In the genomic region with DNA sequence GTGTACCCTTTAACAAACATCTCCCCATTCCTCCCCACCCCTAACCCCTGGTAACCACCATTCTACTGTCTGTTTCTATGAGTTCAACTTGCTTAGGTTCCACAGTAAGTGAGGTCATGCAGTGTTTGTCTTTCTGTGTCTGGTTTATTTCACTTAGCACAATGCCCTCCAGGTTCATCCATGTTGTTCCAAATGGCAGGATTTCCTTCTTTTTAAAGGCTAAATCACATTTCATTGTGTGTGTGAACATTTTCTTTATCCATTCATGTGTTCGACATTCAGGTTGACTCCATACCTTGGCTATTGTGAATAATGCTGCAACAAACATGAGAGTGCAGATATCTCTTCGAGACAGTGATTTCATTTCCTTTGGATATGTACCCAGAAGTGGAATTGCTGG, we compare ENCODE assay signal across 14 cellular contexts.
DNase-seq lines count a peak whose midpoint lies in the region; ATAC-seq, FAIRE-seq and TF ChIP-seq lines count a peak whose summit lies in the region.
"Had no signal": no experiment of that assay in that cellular context is flagged by ENCODE, and none has a peak within 500 bp of the region (broad histone marks: within the 10 kb centered on the region; RNA-seq: fewer than 3 reads in every experiment).

No MANE protein-coding gene starts in this region.

- no peaks in the 10 kb centered on the region for H3K23me2 ChIP-seq in H1 (ENCODE audit: low read depth, low read length)

- no peak overlapping the region for H3K56ac ChIP-seq in H1 (replicated peaks; ENCODE audit: insufficient read length, low read depth, low read length)

- H4K8ac ChIP-seq in H1 (ENCODE audit: extremely low read depth, insufficient read depth, low read length) (no peak overlapping the region), mesenchymal stem cell (ENCODE audit: low read length) (no peak overlapping the region)

- no peak overlapping the region for H3K4ac ChIP-seq in H1 (replicated peaks; ENCODE audit: insufficient read length, low read depth, low read length)
- no peak overlapping the region for H3K4ac ChIP-seq in mesenchymal stem cell (ENCODE audit: low read depth in 1 of 2, low read length in 2 of 2)

- in situ Hi-C loops in HepG2 (cut with HindIII; ENCODE audit: extremely low pct_ligation_motif_present, low pct_unique_long_range_greater_than_20kb), result no loop called here

- H2BK5ac ChIP-seq in H1 (ENCODE audit: low read depth, low read length), result no peak overlapping the region
- no peak overlapping the region for H2BK5ac ChIP-seq in mesenchymal stem cell (ENCODE audit: low read depth, low read length, poor library complexity, severe bottlenecking)

- H2AK5ac ChIP-seq in H1 (ENCODE audit: low read depth, low read length) (no peak overlapping the region), mesenchymal stem cell (ENCODE audit: low read length, severe bottlenecking) (no peak overlapping the region)

- no peaks in the 10 kb centered on the region for H3K9me3 Mint-ChIP-seq in activated CD4-positive, alpha-beta memory T cell treated with anti-CD3 and anti-CD28 coated beads for 36 hours

- no peaks in the 10 kb centered on the region for H3K4me1 Mint-ChIP-seq in activated CD4-positive, alpha-beta memory T cell treated with anti-CD3 and anti-CD28 coated beads for 36 hours (ENCODE audit: low read depth)
- H3K4me1 Mint-ChIP-seq: CD8-positive, alpha-beta memory T cell had no signal

- H3K36me3 ChIP-seq in HepG2 (replicated peaks in 1 of 2; ENCODE audit: control insufficient read depth in 1 of 2, insufficient read depth in 2 of 2, low read length in 2 of 2) (peaks cover 11 to 53% of the 10 kb centered on the region in 2 experiments), right lobe of liver (peaks cover 0 to 11% (median 4%) of the 10 kb centered on the region in 4 donors), H1 (ENCODE audit: control insufficient read depth in 2 of 4, insufficient read depth in 4 of 4, low read length in 3 of 4) (peaks cover 0 to 41% (median 11%) of the 10 kb centered on the region in 4 experiments; a peak in 6 of 8 replicates), mesenchymal stem cell (ENCODE audit: control insufficient read depth in 1 of 2, insufficient read depth in 2 of 2, low read depth in 1 of 2, low read length in 2 of 2) (peaks cover 3 to 74% of the 10 kb centered on the region in 2 experiments)
- H3K36me3 ChIP-seq: BLaER1 had no signal

- FAIRE-seq in HepG2 (lab: Jason Lieb, UNC), result no peak
- FAIRE-seq in H1 (lab: Jason Lieb, UNC), result peak; percentile 28
- peak; percentile 83 for FAIRE-seq in urothelium cell line (lab: Jason Lieb, UNC)
- FAIRE-seq: H54 had no signal

- DNase-seq in HepG2 (ENCODE audit: low spot score) (no peak), right lobe of liver (no peak), H1 (ENCODE audit: low read depth in 1 of 2, low spot score in 2 of 2) (no peak), mesenchymal stem cell (peak; percentile 16), urothelium cell line (ENCODE audit: low spot score) (no peak)
- DNase-seq in activated CD4-positive, alpha-beta memory T cell treated with anti-CD3 and anti-CD28 coated beads for 36 hours, result no peak
- no peak for DNase-seq in activated CD4-positive, alpha-beta T cell treated with anti-CD3 and anti-CD28 coated beads, Interleukin-2, amount 50 U/mL, for 4 hours
- DNase-seq in activated effector memory CD4-positive, alpha-beta T cell treated with anti-CD3 and anti-CD28 coated beads, Interleukin-2, amount 50 U/mL, for 16 hours, result no peak
- DNase-seq: 8988T; AML-193; Caco-2; CD8-positive, alpha-beta memory T cell had no signal

- BruUV-seq in HepG2 (replicated peaks; lab: Mats Ljungman, UMichigan), result no TSS peak

- no peak for ATAC-seq in HepG2
- ATAC-seq in right lobe of liver, result no peak

- 92% methylated on average over 2 of the region's 2 CpGs for WGBS in HepG2 (ENCODE audit: low lambda C conversion rate)
- 87% methylated on average over 2 of the region's 2 CpGs for WGBS in right lobe of liver (ENCODE audit: insufficient coverage, low coverage, low lambda C conversion rate, missing lambda C conversion rate)
- WGBS in H1 (ENCODE audit: extremely low coverage in 1 of 2, insufficient coverage in 1 of 2, insufficient read length in 1 of 2, insufficient replicate concordance in 2 of 2, low coverage in 1 of 2, low lambda C conversion rate in 2 of 2, missing lambda C conversion rate in 1 of 2), 2 experiments, result 92% methylated on average over 2 of the region's 2 CpGs; no CpG with 5 or more reads in 1 of the 2 experiments
- 96% methylated on average over 2 of the region's 2 CpGs for whole genome bisulfite sequencing in mesenchymal stem cell

- H2BK15ac ChIP-seq in H1 (ENCODE audit: low read length) (no peak overlapping the region), mesenchymal stem cell (ENCODE audit: low read depth, poor library complexity, severe bottlenecking) (no peak overlapping the region)

- H3K18ac ChIP-seq in H1 (ENCODE audit: extremely low read depth, low read length) (no peak overlapping the region), mesenchymal stem cell (ENCODE audit: low read depth in 1 of 2, low read length in 2 of 2) (no peak overlapping the region)

- POLR2A ChIA-PET in HepG2 (lab: Yijun Ruan, JAX), result no interaction called here
- POLR2A ChIA-PET in H1 (lab: Charles Lee; ENCODE audit: partially characterized antibody), result no interaction called here
- POLR2A ChIA-PET in activated CD4-positive, alpha-beta memory T cell treated with anti-CD3 and anti-CD28 coated beads for 36 hours (lab: Charles Lee), result no interaction called here

- no peaks in the 10 kb centered on the region; the same call in 1 of the 2 replicates for H3K79me1 ChIP-seq in H1 (ENCODE audit: low read depth, low read length)
- H3K79me1 ChIP-seq in mesenchymal stem cell (replicated peaks; ENCODE audit: low read length, poor library complexity, severe bottlenecking), result peaks cover 20% of the 10 kb centered on the region

- intact Hi-C loops in HepG2 (cut with micrococcal nuclease; ENCODE audit: unreplicated experiment), result no loop called here
- intact Hi-C loops in right lobe of liver (cut with DNase I), result no loop called here
- intact Hi-C loops in activated CD4-positive, alpha-beta memory T cell treated with anti-CD3 and anti-CD28 coated beads for 36 hours (cut with micrococcal nuclease), result no loop called here

- no peak overlapping the region for H3K23ac ChIP-seq in H1 (ENCODE audit: insufficient read length)
- H3K23ac ChIP-seq in mesenchymal stem cell (ENCODE audit: low read length in 2 of 2), result no peak overlapping the region

- H3K79me2 ChIP-seq in HepG2 (ENCODE audit: insufficient read depth, low read length) (no peaks in the 10 kb centered on the region), H1 (ENCODE audit: control insufficient read depth in 1 of 2, insufficient read depth in 2 of 2, low read length in 2 of 2) (peaks cover 0 to 37% of the 10 kb centered on the region in 2 experiments; a peak in 2 of 4 replicates)

- TF ChIP-seq EP300 in HepG2 (IDR thresholded peaks at IDR 0.05; ENCODE audit: low read depth in 2 of 2, low read length in 2 of 2) (no peak), HepG2 (CRISPR knock-in tag; IDR thresholded peaks at IDR 0.05; ENCODE audit: borderline replicate concordance) (no peak), H1 (IDR thresholded peaks at IDR 0.05; ENCODE audit: borderline replicate concordance in 1 of 2, low read depth in 2 of 2, low read length in 2 of 2) (no peak)

- H2BK20ac ChIP-seq in H1 (ENCODE audit: low read length), result no peak overlapping the region

- TF ChIP-seq CTCF in HepG2 (CRISPR knock-in tag; IDR thresholded peaks at IDR 0.05), result no peak
- no peak for TF ChIP-seq CTCF in right lobe of liver (IDR thresholded peaks at IDR 0.05)
- no peak for TF ChIP-seq CTCF in H1 (IDR thresholded peaks at IDR 0.05; ENCODE audit: control extremely low read depth in 1 of 3, insufficient read depth in 1 of 3, low read depth in 1 of 3, low read length in 3 of 3)

- H3K27ac Mint-ChIP-seq in activated CD4-positive, alpha-beta memory T cell treated with anti-CD3 and anti-CD28 coated beads for 36 hours, result no peak overlapping the region
- H3K27ac Mint-ChIP-seq: CD8-positive, alpha-beta memory T cell had no signal

- H2BK120ac ChIP-seq in H1 (replicated peaks; ENCODE audit: low read depth, low read length), result no peak overlapping the region
- H2BK120ac ChIP-seq in mesenchymal stem cell (ENCODE audit: low read depth, low read length), result no peak overlapping the region

- H3K27me3 Mint-ChIP-seq in activated CD4-positive, alpha-beta memory T cell treated with anti-CD3 and anti-CD28 coated beads for 36 hours, result peaks cover 9% of the 10 kb centered on the region

- CTCF ChIA-PET in HepG2 (lab: Yijun Ruan, JAX; ENCODE audit: low intra/inter-chr PET ratio, low total read pairs), result no interaction called here
- CTCF ChIA-PET in H1 (lab: Charles Lee; ENCODE audit: partially characterized antibody), result no interaction called here
- CTCF ChIA-PET in activated CD4-positive, alpha-beta memory T cell treated with anti-CD3 and anti-CD28 coated beads for 36 hours (lab: Charles Lee), result no interaction called here

- H3K4me2 ChIP-seq in HepG2 (ENCODE audit: low read depth, low read length) (no peak overlapping the region), H1 (ENCODE audit: insufficient read depth in 1 of 2, low read depth in 2 of 2, low read length in 2 of 2) (no peak overlapping the region), mesenchymal stem cell (ENCODE audit: low read length, poor library complexity, severe bottlenecking) (no peak overlapping the region)
- H3K4me2 ChIP-seq: BLaER1 had no signal

- no peak overlapping the region for H4K5ac ChIP-seq in H1 (ENCODE audit: insufficient read length, low read depth, low read length)

- no peak overlapping the region for H2AFZ ChIP-seq in HepG2 (ENCODE audit: low read length)
- no peak overlapping the region for H2AFZ ChIP-seq in H1 (ENCODE audit: low read length)
- H2AFZ ChIP-seq in mesenchymal stem cell (ENCODE audit: low read depth, low read length), result no peak overlapping the region

- H4K20me1 ChIP-seq in HepG2 (ENCODE audit: insufficient read depth, low read length) (no peaks in the 10 kb centered on the region), H1 (replicated peaks in 1 of 2; ENCODE audit: control insufficient read depth in 1 of 2, insufficient read depth in 2 of 2, low read length in 2 of 2) (peaks cover 0 to 3% of the 10 kb centered on the region in 2 experiments)
- H4K20me1 ChIP-seq: BLaER1 had no signal

- TF ChIP-seq POLR2A in HepG2 (IDR thresholded peaks at IDR 0.05; ENCODE audit: insufficient read depth in 1 of 2, low read depth in 2 of 2, low read length in 2 of 2) (no peak), right lobe of liver (IDR thresholded peaks at IDR 0.05) (no peak), H1 (IDR thresholded peaks at IDR 0.05; ENCODE audit: control extremely low read depth in 1 of 2, low read depth in 2 of 2, low read length in 2 of 2) (no peak)

- H3K27me3 ChIP-seq in HepG2 (ENCODE audit: control insufficient read depth in 1 of 2, insufficient read depth in 2 of 2, low read length in 2 of 2), result no peaks in the 10 kb centered on the region
- no peaks in the 10 kb centered on the region for H3K27me3 ChIP-seq in right lobe of liver
- no peaks in the 10 kb centered on the region for H3K27me3 ChIP-seq in H1 (replicated peaks in 1 of 4; ENCODE audit: control insufficient read depth in 3 of 4, extremely low read depth in 1 of 4, insufficient read depth in 3 of 4, low read length in 3 of 4)
- H3K27me3 ChIP-seq in mesenchymal stem cell (ENCODE audit: control insufficient read depth in 1 of 2, insufficient read depth in 1 of 2, low read length in 2 of 2), result no peaks in the 10 kb centered on the region

- no peaks in the 10 kb centered on the region for H3K36me3 Mint-ChIP-seq in activated CD4-positive, alpha-beta memory T cell treated with anti-CD3 and anti-CD28 coated beads for 36 hours
- H3K36me3 Mint-ChIP-seq: CD8-positive, alpha-beta memory T cell had no signal

- no peak overlapping the region for H3K4me3 Mint-ChIP-seq in activated CD4-positive, alpha-beta memory T cell treated with anti-CD3 and anti-CD28 coated beads for 36 hours
- H3K4me3 Mint-ChIP-seq: CD8-positive, alpha-beta memory T cell had no signal

- H3K4me3 ChIP-seq in HepG2 (replicated peaks in 1 of 3; ENCODE audit: insufficient read depth in 1 of 3, low read depth in 2 of 3, low read length in 3 of 3) (no peak overlapping the region), right lobe of liver (no peak overlapping the region), H1 (ENCODE audit: extremely low read depth in 1 of 4, insufficient read depth in 2 of 4, low read depth in 3 of 4, low read length in 4 of 4) (no peak overlapping the region), mesenchymal stem cell (ENCODE audit: insufficient read depth in 1 of 2, low read depth in 1 of 2, low read length in 2 of 2) (no peak overlapping the region)
- H3K4me3 ChIP-seq: BLaER1 had no signal

- H2BK12ac ChIP-seq in H1 (ENCODE audit: low read depth, low read length) (no peak overlapping the region), mesenchymal stem cell (ENCODE audit: low read length in 2 of 2) (no peak overlapping the region)

- no peak overlapping the region for H4K91ac ChIP-seq in H1 (replicated peaks; ENCODE audit: insufficient read length, low read length)
- no peak overlapping the region for H4K91ac ChIP-seq in mesenchymal stem cell (ENCODE audit: low read length)

- TF ChIP-seq RAD21 in HepG2 (CRISPR knock-in tag; IDR thresholded peaks at IDR 0.05) (no peak), H1 (IDR thresholded peaks at IDR 0.05 in 1 of 2, conservative IDR thresholded peaks at IDR 0.05 in 1 of 2; ENCODE audit: low read depth in 2 of 2, low read length in 2 of 2) (no peak)

- H3K4me1 ChIP-seq in HepG2 (ENCODE audit: insufficient read depth, low read length), result no peaks in the 10 kb centered on the region
- H3K4me1 ChIP-seq in right lobe of liver, result peaks cover 0 to 33% (median 8%) of the 10 kb centered on the region in 4 donors
- H3K4me1 ChIP-seq in H1 (replicated peaks in 1 of 4; ENCODE audit: control insufficient read depth in 3 of 4, insufficient read depth in 4 of 4, low read length in 3 of 4), result peaks cover 0 to 14% (median 1%) of the 10 kb centered on the region in 4 experiments; a peak in 4 of 7 replicates
- no peaks in the 10 kb centered on the region for H3K4me1 ChIP-seq in mesenchymal stem cell (ENCODE audit: control insufficient read depth, insufficient read depth, low read depth, low read length)
- H3K4me1 ChIP-seq: Caco-2 had no signal

- no peaks in the 10 kb centered on the region for H3K9me3 ChIP-seq in HepG2 (ENCODE audit: low read length)
- H3K9me3 ChIP-seq in right lobe of liver, result no peaks in the 10 kb centered on the region
- no peaks in the 10 kb centered on the region for H3K9me3 ChIP-seq in H1 (ENCODE audit: insufficient read depth in 2 of 2, low read depth in 1 of 2, low read length in 1 of 2)
- H3K9me3 ChIP-seq in mesenchymal stem cell (ENCODE audit: control insufficient read depth, low read length), result no peaks in the 10 kb centered on the region
- H3K9me3 ChIP-seq: BLaER1, Caco-2 had no signal

- H3K9ac ChIP-seq in HepG2 (ENCODE audit: insufficient read depth, low read depth, low read length), result no peak overlapping the region
- no peak overlapping the region for H3K9ac ChIP-seq in H1 (replicated peaks in 1 of 4; ENCODE audit: extremely low read depth in 1 of 4, low read depth in 3 of 4, low read length in 3 of 4)
- no peak overlapping the region for H3K9ac ChIP-seq in mesenchymal stem cell (ENCODE audit: low read length)
- H3K9ac ChIP-seq: BLaER1 had no signal

- H3K27ac ChIP-seq in HepG2 (ENCODE audit: extremely low read length, insufficient read depth, low read length) (no peak overlapping the region), right lobe of liver (no peak overlapping the region), H1 (ENCODE audit: low read depth, low read length) (no peak overlapping the region), mesenchymal stem cell (ENCODE audit: low read length, poor library complexity, severe bottlenecking) (no peak overlapping the region)
- H3K27ac ChIP-seq: BLaER1 had no signal

- H3K14ac ChIP-seq in H1 (ENCODE audit: insufficient read length) (no peak overlapping the region), mesenchymal stem cell (ENCODE audit: low read length in 2 of 2) (no peak overlapping the region)
